In the genomic region with DNA sequence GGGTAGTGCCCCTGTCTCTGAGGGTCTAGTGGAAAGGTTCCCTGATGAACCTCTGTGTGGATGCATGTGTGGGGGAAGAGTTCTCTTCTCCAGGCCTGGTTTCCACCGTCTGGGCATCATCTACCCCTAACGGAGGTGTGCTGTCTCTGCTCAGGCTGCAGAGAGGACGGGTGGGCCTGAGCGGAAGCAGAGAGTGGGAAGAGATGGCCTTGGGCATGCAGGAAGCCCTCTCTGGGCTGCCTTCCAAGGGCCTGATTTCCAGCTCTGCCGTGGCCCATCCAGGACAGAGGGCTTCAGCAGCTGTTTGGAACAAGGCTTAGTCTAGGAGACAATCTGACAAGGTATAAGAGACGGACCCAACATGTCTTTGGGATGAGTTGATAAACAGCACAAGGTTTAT, we compare ENCODE assay signal across 1 cellular context.
TF ChIP-seq lines count a peak whose summit lies in the region.

No MANE protein-coding gene starts in this region.

TF ChIP-seq in SK-N-SH, 30 proteins besides CTCF, POLR2A, EP300 and RAD21 (continued from another document):
- TF ChIP-seq REST (IDR thresholded peaks at IDR 0.05; ENCODE audit: low read depth, low read length) (no peak), TEAD4 (IDR thresholded peaks at IDR 0.05; ENCODE audit: borderline replicate concordance, insufficient read depth) (no peak), POLR2AphosphoS5 (IDR thresholded peaks at IDR 0.05; ENCODE audit: low read depth, low read length) (no peak)
